ENCODE assay signal across 2 cellular contexts in the genomic region with DNA sequence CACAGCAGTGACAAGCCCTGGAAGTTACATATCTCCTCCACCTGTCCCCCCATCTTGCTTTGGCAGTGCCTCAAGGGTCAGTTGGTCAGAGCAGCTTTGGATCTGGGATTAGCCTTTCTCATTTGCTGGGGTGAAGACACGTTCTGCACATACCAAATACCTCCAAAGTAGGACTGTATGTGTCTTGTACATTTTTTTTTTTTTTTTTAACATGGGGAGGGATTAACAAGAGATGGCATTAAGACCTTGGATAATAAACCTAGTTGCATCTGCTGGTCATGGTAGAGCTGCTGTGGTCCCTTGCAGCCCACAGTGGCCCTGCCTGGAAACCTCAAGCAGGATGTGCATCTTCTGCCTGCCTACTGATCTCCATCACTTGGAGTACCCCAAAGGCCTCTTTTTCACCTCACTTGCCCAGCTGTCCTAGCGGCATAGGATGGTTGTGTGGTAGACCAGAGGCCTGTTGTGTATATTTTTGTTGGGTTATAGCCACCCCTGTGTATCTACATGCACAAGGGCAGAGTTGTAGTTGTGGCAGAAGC.
A peak's percentile ranks its signal among the peaks of the same experiment; 100 is the strongest.
TF ChIP-seq lines count a peak whose summit lies in the region.

No MANE protein-coding gene starts in this region.

TF ChIP-seq in GM23338, 12 proteins besides CTCF, POLR2A, EP300 and RAD21 (continues in another document):
- TF ChIP-seq ZNF331 (CRISPR knock-in tag; IDR thresholded peaks at IDR 0.05; ENCODE audit: low read depth) = no peak
- no peak for TF ChIP-seq ZNF462 (CRISPR knock-in tag; IDR thresholded peaks at IDR 0.05)
- no peak for TF ChIP-seq ETS1 (IDR thresholded peaks at IDR 0.05)
- no peak for TF ChIP-seq EZH2phosphoT487 (IDR thresholded peaks at IDR 0.05; ENCODE audit: unreplicated experiment)
- TF ChIP-seq ZNF114 (CRISPR knock-in tag; IDR thresholded peaks at IDR 0.05) = no peak
- no peak for TF ChIP-seq JUNB (IDR thresholded peaks at IDR 0.05; ENCODE audit: unreplicated experiment)
- TF ChIP-seq STAT1 (IDR thresholded peaks at IDR 0.05; ENCODE audit: unreplicated experiment) = no peak
- no peak for TF ChIP-seq NANOG (IDR thresholded peaks at IDR 0.05; ENCODE audit: borderline replicate concordance)
- TF ChIP-seq, protein P1, sequence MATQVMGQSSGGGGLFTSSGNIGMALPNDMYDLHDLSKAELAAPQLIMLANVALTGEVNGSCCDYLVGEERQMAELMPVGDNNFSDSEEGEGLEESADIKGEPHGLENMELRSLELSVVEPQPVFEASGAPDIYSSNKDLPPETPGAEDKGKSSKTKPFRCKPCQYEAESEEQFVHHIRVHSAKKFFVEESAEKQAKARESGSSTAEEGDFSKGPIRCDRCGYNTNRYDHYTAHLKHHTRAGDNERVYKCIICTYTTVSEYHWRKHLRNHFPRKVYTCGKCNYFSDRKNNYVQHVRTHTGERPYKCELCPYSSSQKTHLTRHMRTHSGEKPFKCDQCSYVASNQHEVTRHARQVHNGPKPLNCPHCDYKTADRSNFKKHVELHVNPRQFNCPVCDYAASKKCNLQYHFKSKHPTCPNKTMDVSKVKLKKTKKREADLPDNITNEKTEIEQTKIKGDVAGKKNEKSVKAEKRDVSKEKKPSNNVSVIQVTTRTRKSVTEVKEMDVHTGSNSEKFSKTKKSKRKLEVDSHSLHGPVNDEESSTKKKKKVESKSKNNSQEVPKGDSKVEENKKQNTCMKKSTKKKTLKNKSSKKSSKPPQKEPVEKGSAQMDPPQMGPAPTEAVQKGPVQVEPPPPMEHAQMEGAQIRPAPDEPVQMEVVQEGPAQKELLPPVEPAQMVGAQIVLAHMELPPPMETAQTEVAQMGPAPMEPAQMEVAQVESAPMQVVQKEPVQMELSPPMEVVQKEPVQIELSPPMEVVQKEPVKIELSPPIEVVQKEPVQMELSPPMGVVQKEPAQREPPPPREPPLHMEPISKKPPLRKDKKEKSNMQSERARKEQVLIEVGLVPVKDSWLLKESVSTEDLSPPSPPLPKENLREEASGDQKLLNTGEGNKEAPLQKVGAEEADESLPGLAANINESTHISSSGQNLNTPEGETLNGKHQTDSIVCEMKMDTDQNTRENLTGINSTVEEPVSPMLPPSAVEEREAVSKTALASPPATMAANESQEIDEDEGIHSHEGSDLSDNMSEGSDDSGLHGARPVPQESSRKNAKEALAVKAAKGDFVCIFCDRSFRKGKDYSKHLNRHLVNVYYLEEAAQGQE (IDR thresholded peaks at IDR 0.05; ENCODE audit: unreplicated experiment) = no peak

TF ChIP-seq in endothelial cell of umbilical vein, 7 proteins besides CTCF, POLR2A, EP300 and RAD21:
- TF ChIP-seq POLR2AphosphoS5 (IDR thresholded peaks at IDR 0.05; ENCODE audit: insufficient read depth, low read depth, low read length) = peak; percentile 26
- no peak for TF ChIP-seq FOS (IDR thresholded peaks at IDR 0.05; ENCODE audit: borderline replicate concordance, insufficient read depth, low read length)
